ENCODE assay signal across 24 cellular contexts in the genomic region with DNA sequence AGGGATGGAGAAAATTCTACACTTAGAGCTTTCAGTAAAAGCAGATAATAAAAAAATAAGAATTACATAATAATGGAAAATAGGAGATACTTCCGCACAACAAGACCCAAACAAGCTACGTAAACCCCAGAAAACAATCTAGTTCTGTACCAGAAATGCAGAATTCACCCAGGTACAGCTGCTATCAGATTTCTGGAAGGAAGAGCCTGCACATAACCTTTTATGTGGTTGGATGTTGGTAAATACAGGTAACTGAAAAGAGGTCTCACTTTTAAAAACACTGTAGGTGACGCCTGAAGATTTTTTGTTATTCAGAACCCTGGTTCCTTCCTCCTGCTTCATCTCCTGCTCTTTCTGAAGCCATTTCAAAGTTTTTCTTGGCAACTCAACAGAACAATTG.
"Had no signal": no experiment of that assay in that cellular context is flagged by ENCODE, and none has a peak within 500 bp of the region (broad histone marks: within the 10 kb centered on the region; RNA-seq: fewer than 3 reads in every experiment).

No MANE protein-coding gene starts in this region.

- H3K4me1 Mint-ChIP-seq: naive B cell, nephron progenitor cell had no signal

- H3K4me3 Mint-ChIP-seq: mesothelial cell of epicardium; naive B cell; nephron progenitor cell; stimulated activated effector memory CD8-positive, alpha-beta T cell treated with anti-CD3 and anti-CD28 coated beads, Interleukin-12 subunit alpha, Interleukin-12 subunit beta, amount 100 ng/mL, for 72 hours; type B pancreatic cell had no signal

- H3K27me3 ChIP-seq: gastrocnemius medialis, right atrium auricular region, stomach, testis, tibial artery had no signal

- H3K9me3 Mint-ChIP-seq: type B pancreatic cell had no signal

- H3K9me3 ChIP-seq: gastrocnemius medialis, prostate gland, testis had no signal

- H3K4me1 ChIP-seq: prostate gland, right atrium auricular region, stomach, testis, tibial artery had no signal

- DNase-seq: cortex of kidney; gastrocnemius medialis; head of caudate nucleus; mesenchymal stem cell; mucosa of descending colon; naive B cell; nephron progenitor cell; nucleus accumbens; stimulated activated CD4-positive, alpha-beta T cell treated with anti-CD3 and anti-CD28 coated beads, Interleukin-12 subunit alpha, Interleukin-12 subunit beta, amount 100 ng/mL, for 4 hours; stimulated activated CD4-positive, alpha-beta T cell treated with anti-CD3 and anti-CD28 coated beads, Interleukin-1b, Interleukin-23, amount 100 ng/mL, for 48 hours; stimulated activated CD4-positive, alpha-beta T cell treated with anti-CD3 and anti-CD28 coated beads, Interleukin-4, amount 100 ng/mL, for 1 hour; stimulated activated naive CD4-positive, alpha-beta T cell treated with Interleukin-2 at 50 U/mL for 16 hours; stomach; testis; tibial artery had no signal

- ATAC-seq: gastrocnemius medialis; mucosa of descending colon; sciatic nerve; stimulated activated effector memory CD8-positive, alpha-beta T cell treated with anti-CD3 and anti-CD28 coated beads, Interleukin-12 subunit alpha, Interleukin-12 subunit beta, amount 100 ng/mL, for 72 hours had no signal

- H3K27ac Mint-ChIP-seq: naive B cell; nephron progenitor cell; stimulated activated effector memory CD8-positive, alpha-beta T cell treated with anti-CD3 and anti-CD28 coated beads, Interleukin-12 subunit alpha, Interleukin-12 subunit beta, amount 100 ng/mL, for 72 hours; type B pancreatic cell had no signal

- H3K4me2 ChIP-seq: smooth muscle cell had no signal

- H3K4me3 ChIP-seq: gastrocnemius medialis, lung, mucosa of descending colon, prostate gland, right atrium auricular region, smooth muscle cell, stomach, testis, tibial artery had no signal

- H3K27ac ChIP-seq: gastrocnemius medialis, prostate gland, right atrium auricular region, stomach, testis, tibial artery had no signal

- FAIRE-seq: keratinocyte had no signal

- H3K36me3 Mint-ChIP-seq: stimulated activated effector memory CD8-positive, alpha-beta T cell treated with anti-CD3 and anti-CD28 coated beads, Interleukin-12 subunit alpha, Interleukin-12 subunit beta, amount 100 ng/mL, for 72 hours had no signal

- H3K27me3 Mint-ChIP-seq: naive B cell, type B pancreatic cell had no signal

- H3K36me3 ChIP-seq: prostate gland had no signal
